ENCODE assay signal across 11 cellular contexts in genomic region chr5:8570529-8570928, GRCh38.
"Had no signal": no experiment of that assay in that cellular context is flagged by ENCODE, and none has a peak within 500 bp of the region (broad histone marks: within the 10 kb centered on the region; RNA-seq: fewer than 3 reads in every experiment).

No MANE protein-coding gene starts in this region.

- DNase-seq: GM23248, GOT3, H7, H9, HCEC 1CT, HFFc6 had no signal

- H3K4me2 ChIP-seq: GM23338 had no signal

- ATAC-seq: GM23338, HCT116 had no signal

- H3K9me3 Mint-ChIP-seq: GM23338, H9, HFFc6 had no signal

- FAIRE-seq: H1, H54 had no signal

- H3K27ac Mint-ChIP-seq: GM23338, H9, HFFc6 had no signal

- H3K36me3 ChIP-seq: HAP-1 had no signal

- H2AFZ ChIP-seq: GM23248 had no signal

- H3K4me1 ChIP-seq: HAP-1 had no signal

- H3K4me3 ChIP-seq: GM23248, GM23338, HAP-1 had no signal

- H3K9me3 ChIP-seq: HAP-1 had no signal

- H3K27ac ChIP-seq: GM23248 had no signal

- H3K4me3 Mint-ChIP-seq: GM23338, H9, HFFc6 had no signal

- H3K9ac ChIP-seq: GM23248 had no signal
